8 cellular contexts compared by ENCODE assay signal in the genomic region with DNA sequence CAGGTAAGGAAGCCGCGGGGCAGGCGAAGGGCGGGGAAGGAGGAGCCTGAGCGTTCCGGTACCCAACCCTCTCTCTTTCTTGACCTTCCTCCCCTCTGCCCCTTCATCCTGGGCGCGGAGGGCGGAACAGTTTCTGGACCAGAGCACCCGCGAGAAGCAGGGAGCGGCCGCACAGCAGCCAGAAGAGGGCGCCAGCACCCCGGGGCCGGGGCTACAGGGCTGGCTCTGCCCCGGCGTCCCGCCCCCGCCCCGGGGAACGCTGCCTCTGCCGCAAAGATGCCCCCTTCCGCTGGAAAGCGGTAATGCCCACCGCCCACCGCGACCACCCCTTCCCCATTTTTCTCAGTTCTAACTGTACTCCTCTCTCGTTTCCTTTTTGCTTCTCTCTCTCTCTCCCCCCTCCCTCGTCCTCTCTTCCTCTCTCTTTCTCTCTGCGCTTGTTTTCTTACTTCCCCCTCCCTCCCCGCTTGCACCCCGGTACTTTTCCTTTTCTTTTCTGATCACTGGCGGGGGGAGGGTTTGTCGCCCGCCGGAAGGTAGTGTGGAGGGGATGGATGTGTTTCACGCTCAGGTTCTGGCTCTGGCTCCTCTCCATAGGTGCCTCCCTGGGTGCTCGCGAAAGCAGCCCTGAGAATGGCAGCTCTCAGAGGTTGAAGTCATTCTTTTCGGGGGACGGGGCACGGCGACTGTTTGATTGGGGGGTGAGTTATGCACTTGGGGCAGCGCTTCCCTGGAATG. TPM values are rescaled to one million over a fixed set of nuclear protein-coding genes. Genes with fewer than 3 reads are reported as not detected.
A peak's percentile ranks its signal among the peaks of the same experiment; 100 is the strongest.
DNase-seq lines count a peak whose midpoint lies in the region; ATAC-seq and TF ChIP-seq lines count a peak whose summit lies in the region.

No MANE protein-coding gene starts in this region.

- POLR2A ChIA-PET in Panc1 (lab: Charles Lee), result interaction anchor here (0.5 kb wide), 1 partner anchor 27 kb away, joined by 6 read pairs; no protein-coding TSS in a partner anchor

- H3K9me3 ChIP-seq in Panc1 (ENCODE audit: control insufficient read depth, insufficient read depth, low read depth, low read length), result peaks cover 6% of the 10 kb centered on the region; the same call in 1 of the 2 replicates

- CTCF ChIA-PET in Panc1 (lab: Charles Lee), result interaction anchor here (0.7 kb wide), 1 partner anchor 151 kb away, joined by 3 read pairs; a partner anchor contains a TSS

- DNase-seq in COLO668 (lab: John Stamatoyannopoulos, UW; ENCODE audit: unreplicated experiment) (peak; percentile 83), Panc1 (ENCODE audit: low read depth, low spot score) (no peak), activated gamma-delta T cell (lab: John Stamatoyannopoulos, UW) (peak; percentile 77), germinal center (ENCODE audit: low spot score) (peak; percentile 83), omental fat pad (ENCODE audit: low spot score) (peak; percentile 72)

- BruUV-seq in Panc1 (replicated peaks; lab: Mats Ljungman, UMichigan), result no TSS peak

- intact Hi-C loops in Panc1 (cut with micrococcal nuclease; ENCODE audit: unreplicated experiment), result loop anchor here (2.0 to 5.0 kb wide), 2 partner anchors 57 to 112 kb away; a partner anchor contains a TSS

- no peaks in the 10 kb centered on the region for H3K27me3 ChIP-seq in Panc1 (ENCODE audit: control insufficient read depth, insufficient read depth, low read length)

- in situ Hi-C loops in Panc1 (cut with HindIII; ENCODE audit: low pct_unique_long_range_greater_than_20kb, low sequenced_read_pairs), result no loop called here

- peak overlapping the region; percentile 78 to 81 for H3K4me3 ChIP-seq in Panc1 (ENCODE audit: low read depth in 2 of 2, low read length in 2 of 2)

- peaks cover 4% of the 10 kb centered on the region; the same call in 1 of the 2 replicates for H3K4me1 ChIP-seq in Panc1 (ENCODE audit: control insufficient read depth, insufficient read depth, low read length)

- ATAC-seq in GM19463 (IDR thresholded peaks at IDR 0.05; ENCODE audit: unreplicated experiment), result peak; percentile 88
- peak; percentile 51 for ATAC-seq in HG03575 (IDR thresholded peaks at IDR 0.05; ENCODE audit: extremely low read depth, insufficient number of reproducible peaks, low FRiP score, unreplicated experiment)
- ATAC-seq in Panc1, result peak; percentile 95
- ATAC-seq in omental fat pad (ENCODE audit: low FRiP score), result peak; percentile 94

- TF ChIP-seq CTCF in Panc1 (IDR thresholded peaks at IDR 0.05), result peak; percentile 97
- TF ChIP-seq CTCF in omental fat pad (IDR thresholded peaks at IDR 0.05), result peak in 2 of 3 donors; percentile 59 to 88

- no peaks in the 10 kb centered on the region for H3K36me3 ChIP-seq in Panc1 (ENCODE audit: control insufficient read depth, insufficient read depth, low read length)

- peak overlapping the region; percentile 89 for H3K27ac ChIP-seq in Panc1 (ENCODE audit: low read length)
- H3K27ac ChIP-seq in temporal lobe (ENCODE audit: low read depth, low read length), result peak overlapping the region; percentile 73

RNA-seq across cellular contexts. Expression of a gene that starts 13.1 kb away (rescaled TPM):
- 5.3 TPM for total RNA-seq in Panc1 (2021; ENCODE audit: unreplicated experiment)
- polyA plus RNA-seq in Panc1 (2012; ENCODE audit: insufficient read length), result 3.1 TPM
- 1 to 10 TPM; 1.4 to 5.2 (median 3.2) TPM for total RNA-seq in omental fat pad
- 26.1 TPM for total RNA-seq in temporal lobe
